ENCODE assay signal across 8 cellular contexts in genomic region chr10:84783386-84783785, GRCh38.
DNase-seq lines count a peak whose midpoint lies in the region; ATAC-seq, FAIRE-seq and TF ChIP-seq lines count a peak whose summit lies in the region.

No MANE protein-coding gene starts in this region.

- no peaks in the 10 kb centered on the region for H3K36me3 Mint-ChIP-seq in natural killer cell treated with Interleukin-12 subunit alpha and Interleukin-12 subunit beta and Interleukin-15 and Interleukin-18, amount 100 ng/mL, for 72 hours

- H3K27me3 ChIP-seq in esophagus muscularis mucosa, result no peaks in the 10 kb centered on the region
- H3K27me3 ChIP-seq in pancreas, result no peaks in the 10 kb centered on the region

- TF ChIP-seq EP300 in esophagus muscularis mucosa (IDR thresholded peaks at IDR 0.05), result no peak

- WGBS in esophagus muscularis mucosa, result 8% methylated on average over 1 of the region's 1 CpG
- 5 to 7% methylated on average over 1 of the region's 1 CpG for WGBS in pancreas, 2 donors

- DNase-seq in Caki2 (ENCODE audit: low read depth), result peak; percentile 16
- peak; percentile 87 for DNase-seq in NCI-H748 (lab: John Stamatoyannopoulos, UW; ENCODE audit: unreplicated experiment)
- peak; percentile 66 for DNase-seq in esophagus muscularis mucosa (ENCODE audit: extremely low spot score)
- DNase-seq in pancreas, result peak in 2 of 6 donors; percentile 7 to 33
- no peak for DNase-seq in natural killer cell treated with Interleukin-12 subunit alpha and Interleukin-12 subunit beta and Interleukin-15 and Interleukin-18, amount 100 ng/mL, for 72 hours (ENCODE audit: low spot score)
- no peak for DNase-seq in activated CD4-positive, alpha-beta T cell treated with anti-CD3 and anti-CD28 coated beads for 4 hours

- no peak overlapping the region for H3K4me3 ChIP-seq in esophagus muscularis mucosa
- H3K4me3 ChIP-seq in pancreas, result no peak overlapping the region

- H3K36me3 ChIP-seq in esophagus muscularis mucosa (no peaks in the 10 kb centered on the region), pancreas (no peaks in the 10 kb centered on the region)

- ATAC-seq in GM18867 (IDR thresholded peaks at IDR 0.05; ENCODE audit: unreplicated experiment) (peak; percentile 90), HG03095 (IDR thresholded peaks at IDR 0.05; ENCODE audit: unreplicated experiment) (peak; percentile 66), pancreas (peak; percentile 50 to 79 (median 75))
- no peak for ATAC-seq in natural killer cell treated with Interleukin-12 subunit alpha and Interleukin-12 subunit beta and Interleukin-15 and Interleukin-18, amount 100 ng/mL, for 72 hours

- in situ Hi-C loops in Caki2 (cut with HindIII; ENCODE audit: low pct_unique_long_range_greater_than_20kb, low sequenced_read_pairs), result no loop called here

- no peaks in the 10 kb centered on the region for H3K27me3 Mint-ChIP-seq in natural killer cell treated with Interleukin-12 subunit alpha and Interleukin-12 subunit beta and Interleukin-15 and Interleukin-18, amount 100 ng/mL, for 72 hours

- TF ChIP-seq POLR2A in esophagus muscularis mucosa (IDR thresholded peaks at IDR 0.05; ENCODE audit: low read depth), result no peak

- no peak for FAIRE-seq in pancreas (lab: Jason Lieb, UNC)

- H3K9me3 ChIP-seq in esophagus muscularis mucosa (no peaks in the 10 kb centered on the region), pancreas (no peaks in the 10 kb centered on the region)

- peaks cover 2% of the 10 kb centered on the region for H3K9me3 Mint-ChIP-seq in natural killer cell treated with Interleukin-12 subunit alpha and Interleukin-12 subunit beta and Interleukin-15 and Interleukin-18, amount 100 ng/mL, for 72 hours

- H3K4me3 Mint-ChIP-seq in natural killer cell treated with Interleukin-12 subunit alpha and Interleukin-12 subunit beta and Interleukin-15 and Interleukin-18, amount 100 ng/mL, for 72 hours, result no peak overlapping the region

- H3K27ac ChIP-seq in esophagus muscularis mucosa (replicated peaks in 1 of 4) (no peak overlapping the region), pancreas (no peak overlapping the region)

- peak; percentile 45 to 55 (median 47) for TF ChIP-seq CTCF in esophagus muscularis mucosa (IDR thresholded peaks at IDR 0.05)
- TF ChIP-seq CTCF in pancreas (IDR thresholded peaks at IDR 0.05), result peak; percentile 19 to 47 (median 39)

- H3K4me1 ChIP-seq in esophagus muscularis mucosa, result peaks cover 0 to 7% (median 0%) of the 10 kb centered on the region in 4 donors
- H3K4me1 ChIP-seq in pancreas, result no peaks in the 10 kb centered on the region

- no peaks in the 10 kb centered on the region for H3K4me1 Mint-ChIP-seq in natural killer cell treated with Interleukin-12 subunit alpha and Interleukin-12 subunit beta and Interleukin-15 and Interleukin-18, amount 100 ng/mL, for 72 hours (ENCODE audit: low read depth in 2 of 2)

- intact Hi-C loops in esophagus muscularis mucosa (cut with DNase I), result no loop called here
- intact Hi-C loops in pancreas (cut with DNase I), result no loop called here

- no peak overlapping the region for H3K27ac Mint-ChIP-seq in natural killer cell treated with Interleukin-12 subunit alpha and Interleukin-12 subunit beta and Interleukin-15 and Interleukin-18, amount 100 ng/mL, for 72 hours

Comparison
In these comparisons a context has a peak if more than half of its experiments do, and no peak if none do; other contexts are left out.
1. DNase-seq: peak in Caki2 (single experiment), NCI-H748 (single experiment) and esophagus muscularis mucosa (single experiment); none in natural killer cell treated with Interleukin-12 subunit alpha and Interleukin-12 subunit beta and Interleukin-15 and Interleukin-18, amount 100 ng/mL, for 72 hours (single experiment) and activated CD4-positive, alpha-beta T cell treated with anti-CD3 and anti-CD28 coated beads for 4 hours (0 of 2).
2. ATAC-seq: peak in GM18867 (single experiment), HG03095 (single experiment) and pancreas (4 of 4); none in natural killer cell treated with Interleukin-12 subunit alpha and Interleukin-12 subunit beta and Interleukin-15 and Interleukin-18, amount 100 ng/mL, for 72 hours (0 of 2).